Comparison of ENCODE assay signal across 27 cellular contexts in the genomic region with DNA sequence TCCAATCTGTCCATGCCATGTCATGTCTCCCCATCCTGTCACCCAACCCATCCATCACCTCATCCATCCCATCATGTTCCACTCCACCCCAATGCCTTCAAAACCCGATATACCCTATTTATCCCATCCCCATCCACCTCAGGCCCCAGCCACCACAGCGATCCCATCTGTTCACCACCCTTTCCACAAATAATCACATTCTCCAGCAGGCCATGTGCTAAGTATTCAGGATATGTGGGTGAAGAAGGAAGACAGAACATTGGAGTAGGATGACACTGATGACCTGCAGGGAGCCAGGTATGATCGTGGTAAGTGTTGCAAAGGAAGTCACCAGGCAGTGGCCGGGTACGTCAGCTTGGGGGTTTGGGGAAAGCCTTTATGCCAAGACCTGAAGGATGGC.
"Had no signal": no experiment of that assay in that cellular context is flagged by ENCODE, and none has a peak within 500 bp of the region (broad histone marks: within the 10 kb centered on the region; RNA-seq: fewer than 3 reads in every experiment).

No MANE protein-coding gene starts in this region.

- H3K4me1 Mint-ChIP-seq: activated CD4-positive, alpha-beta T cell treated with anti-CD3 and anti-CD28 coated beads, Interleukin-2, amount 10 ng/mL, durations not matched to agents 7 days and 5 days; mesothelial cell of epicardium; naive B cell had no signal

- H3K9me3 Mint-ChIP-seq: activated CD4-positive, alpha-beta T cell treated with anti-CD3 and anti-CD28 coated beads, Interleukin-2, amount 10 ng/mL, durations not matched to agents 7 days and 5 days; activated naive CD4-positive, alpha-beta T cell treated with anti-CD3 and anti-CD28 coated beads, Interleukin-2, amount 50 U/mL, for 72 hours; stimulated activated naive CD8-positive, alpha-beta T cell treated with anti-CD3 and anti-CD28 coated beads, Interleukin-15, Interleukin-2, amounts not matched to agents 100 ng/mL and 50 ng/mL, for 24 hours; T-helper 1 cell treated with Interleukin-12 subunit alpha and Interleukin-12 subunit beta and Interleukin-4 antibody, amounts not matched to agents 30 μg/mL and 1 μg/mL, for 36 hours had no signal

- H3K4me3 Mint-ChIP-seq: activated CD4-positive, alpha-beta T cell treated with anti-CD3 and anti-CD28 coated beads, Interleukin-2, amount 10 ng/mL, durations not matched to agents 7 days and 5 days; activated T-cell treated with anti-CD3 and anti-CD28 coated beads, Interleukin-2, amount 50 U/mL, for 72 hours; mesothelial cell of epicardium; stimulated activated naive CD8-positive, alpha-beta T cell treated with anti-CD3 and anti-CD28 coated beads, Interleukin-15, Interleukin-2, amounts not matched to agents 100 ng/mL and 50 ng/mL, for 24 hours; T-helper 1 cell treated with Interleukin-12 subunit alpha and Interleukin-12 subunit beta and Interleukin-4 antibody, amounts not matched to agents 30 μg/mL and 1 μg/mL, for 36 hours had no signal

- H3K36me3 ChIP-seq: breast epithelium, spleen, thoracic aorta, uterus had no signal

- H3K9me3 ChIP-seq: breast epithelium, thoracic aorta, uterus had no signal

- H3K27ac ChIP-seq: breast epithelium, parathyroid adenoma, spleen, thoracic aorta, uterus had no signal

- H3K27ac Mint-ChIP-seq: activated CD4-positive, alpha-beta T cell treated with anti-CD3 and anti-CD28 coated beads, Interleukin-2, amount 10 ng/mL, durations not matched to agents 7 days and 5 days; activated naive CD4-positive, alpha-beta T cell treated with anti-CD3 and anti-CD28 coated beads, Interleukin-2, amount 50 U/mL, for 72 hours; activated T-cell treated with anti-CD3 and anti-CD28 coated beads, Interleukin-2, amount 50 U/mL, for 72 hours; mesothelial cell of epicardium; stimulated activated naive CD8-positive, alpha-beta T cell treated with anti-CD3 and anti-CD28 coated beads, Interleukin-15, Interleukin-2, amounts not matched to agents 100 ng/mL and 50 ng/mL, for 24 hours; T-helper 1 cell treated with Interleukin-12 subunit alpha and Interleukin-12 subunit beta and Interleukin-4 antibody, amounts not matched to agents 30 μg/mL and 1 μg/mL, for 36 hours had no signal

- H3K4me3 ChIP-seq: breast epithelium, spleen, thoracic aorta, uterus had no signal

- H3K36me3 Mint-ChIP-seq: activated naive CD4-positive, alpha-beta T cell treated with anti-CD3 and anti-CD28 coated beads, Interleukin-2, amount 50 U/mL, for 72 hours; mesothelial cell of epicardium; naive B cell had no signal

- H3K4me1 ChIP-seq: breast epithelium, parathyroid adenoma, spleen, uterus had no signal

- FAIRE-seq: endothelial cell of umbilical vein, keratinocyte had no signal

- ATAC-seq: activated naive CD4-positive, alpha-beta T cell treated with anti-CD3 and anti-CD28 coated beads, Interleukin-2, amount 50 U/mL, for 72 hours; activated T-cell treated with anti-CD3 and anti-CD28 coated beads, Interleukin-2, amount 50 U/mL, for 72 hours; left cardiac atrium; right cardiac atrium had no signal

- H3K27me3 ChIP-seq: uterus had no signal

- DNase-seq: activated CD4-positive, alpha-beta T cell treated with anti-CD3 and anti-CD28 coated beads, Interleukin-2, amount 10 ng/mL, durations not matched to agents 7 days and 5 days; activated CD4-positive, CD25-positive, alpha-beta regulatory T cell treated with anti-CD3 and anti-CD28 coated beads, Interleukin-2, amount 50 U/mL, for 72 hours; activated naive CD4-positive, alpha-beta T cell; activated T-cell treated with anti-CD3 and anti-CD28 coated beads for 4 hours; activated T-cell treated with anti-CD3 and anti-CD28 coated beads, Interleukin-2, amount 50 U/mL, for 72 hours; central memory CD4-positive, alpha-beta T cell; foreskin fibroblast; hippocampal formation; left cardiac atrium; naive B cell; nucleus accumbens; right cardiac atrium; stimulated activated CD4-positive, alpha-beta T cell treated with anti-CD3 and anti-CD28 coated beads, Interleukin-2, amount 100 ng/mL, for 48 hours; SW 1271; T1000; trophoblast cell; uterus had no signal
